In the genomic region with DNA sequence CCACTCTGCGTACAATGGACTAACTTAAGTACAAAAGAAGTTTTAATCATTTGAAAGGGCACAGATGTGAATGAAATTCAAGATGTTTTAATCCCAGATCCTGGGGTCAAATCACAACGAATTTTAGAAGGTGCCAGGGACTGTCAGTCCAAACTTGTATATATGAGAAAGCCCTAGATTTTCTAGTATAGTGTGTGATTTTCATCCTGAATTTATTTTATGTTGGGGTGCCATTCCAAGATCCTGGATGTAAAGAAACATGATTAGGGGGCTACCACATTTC, we compare ENCODE assay signal across 1 cellular context.
TF ChIP-seq lines count a peak whose summit lies in the region.

No MANE protein-coding gene starts in this region.

TF ChIP-seq in GM23338, 12 proteins besides CTCF, POLR2A, EP300 and RAD21 (continued from another document):
- TF ChIP-seq JUNB (IDR thresholded peaks at IDR 0.05; ENCODE audit: unreplicated experiment): no peak
- TF ChIP-seq, protein P1, sequence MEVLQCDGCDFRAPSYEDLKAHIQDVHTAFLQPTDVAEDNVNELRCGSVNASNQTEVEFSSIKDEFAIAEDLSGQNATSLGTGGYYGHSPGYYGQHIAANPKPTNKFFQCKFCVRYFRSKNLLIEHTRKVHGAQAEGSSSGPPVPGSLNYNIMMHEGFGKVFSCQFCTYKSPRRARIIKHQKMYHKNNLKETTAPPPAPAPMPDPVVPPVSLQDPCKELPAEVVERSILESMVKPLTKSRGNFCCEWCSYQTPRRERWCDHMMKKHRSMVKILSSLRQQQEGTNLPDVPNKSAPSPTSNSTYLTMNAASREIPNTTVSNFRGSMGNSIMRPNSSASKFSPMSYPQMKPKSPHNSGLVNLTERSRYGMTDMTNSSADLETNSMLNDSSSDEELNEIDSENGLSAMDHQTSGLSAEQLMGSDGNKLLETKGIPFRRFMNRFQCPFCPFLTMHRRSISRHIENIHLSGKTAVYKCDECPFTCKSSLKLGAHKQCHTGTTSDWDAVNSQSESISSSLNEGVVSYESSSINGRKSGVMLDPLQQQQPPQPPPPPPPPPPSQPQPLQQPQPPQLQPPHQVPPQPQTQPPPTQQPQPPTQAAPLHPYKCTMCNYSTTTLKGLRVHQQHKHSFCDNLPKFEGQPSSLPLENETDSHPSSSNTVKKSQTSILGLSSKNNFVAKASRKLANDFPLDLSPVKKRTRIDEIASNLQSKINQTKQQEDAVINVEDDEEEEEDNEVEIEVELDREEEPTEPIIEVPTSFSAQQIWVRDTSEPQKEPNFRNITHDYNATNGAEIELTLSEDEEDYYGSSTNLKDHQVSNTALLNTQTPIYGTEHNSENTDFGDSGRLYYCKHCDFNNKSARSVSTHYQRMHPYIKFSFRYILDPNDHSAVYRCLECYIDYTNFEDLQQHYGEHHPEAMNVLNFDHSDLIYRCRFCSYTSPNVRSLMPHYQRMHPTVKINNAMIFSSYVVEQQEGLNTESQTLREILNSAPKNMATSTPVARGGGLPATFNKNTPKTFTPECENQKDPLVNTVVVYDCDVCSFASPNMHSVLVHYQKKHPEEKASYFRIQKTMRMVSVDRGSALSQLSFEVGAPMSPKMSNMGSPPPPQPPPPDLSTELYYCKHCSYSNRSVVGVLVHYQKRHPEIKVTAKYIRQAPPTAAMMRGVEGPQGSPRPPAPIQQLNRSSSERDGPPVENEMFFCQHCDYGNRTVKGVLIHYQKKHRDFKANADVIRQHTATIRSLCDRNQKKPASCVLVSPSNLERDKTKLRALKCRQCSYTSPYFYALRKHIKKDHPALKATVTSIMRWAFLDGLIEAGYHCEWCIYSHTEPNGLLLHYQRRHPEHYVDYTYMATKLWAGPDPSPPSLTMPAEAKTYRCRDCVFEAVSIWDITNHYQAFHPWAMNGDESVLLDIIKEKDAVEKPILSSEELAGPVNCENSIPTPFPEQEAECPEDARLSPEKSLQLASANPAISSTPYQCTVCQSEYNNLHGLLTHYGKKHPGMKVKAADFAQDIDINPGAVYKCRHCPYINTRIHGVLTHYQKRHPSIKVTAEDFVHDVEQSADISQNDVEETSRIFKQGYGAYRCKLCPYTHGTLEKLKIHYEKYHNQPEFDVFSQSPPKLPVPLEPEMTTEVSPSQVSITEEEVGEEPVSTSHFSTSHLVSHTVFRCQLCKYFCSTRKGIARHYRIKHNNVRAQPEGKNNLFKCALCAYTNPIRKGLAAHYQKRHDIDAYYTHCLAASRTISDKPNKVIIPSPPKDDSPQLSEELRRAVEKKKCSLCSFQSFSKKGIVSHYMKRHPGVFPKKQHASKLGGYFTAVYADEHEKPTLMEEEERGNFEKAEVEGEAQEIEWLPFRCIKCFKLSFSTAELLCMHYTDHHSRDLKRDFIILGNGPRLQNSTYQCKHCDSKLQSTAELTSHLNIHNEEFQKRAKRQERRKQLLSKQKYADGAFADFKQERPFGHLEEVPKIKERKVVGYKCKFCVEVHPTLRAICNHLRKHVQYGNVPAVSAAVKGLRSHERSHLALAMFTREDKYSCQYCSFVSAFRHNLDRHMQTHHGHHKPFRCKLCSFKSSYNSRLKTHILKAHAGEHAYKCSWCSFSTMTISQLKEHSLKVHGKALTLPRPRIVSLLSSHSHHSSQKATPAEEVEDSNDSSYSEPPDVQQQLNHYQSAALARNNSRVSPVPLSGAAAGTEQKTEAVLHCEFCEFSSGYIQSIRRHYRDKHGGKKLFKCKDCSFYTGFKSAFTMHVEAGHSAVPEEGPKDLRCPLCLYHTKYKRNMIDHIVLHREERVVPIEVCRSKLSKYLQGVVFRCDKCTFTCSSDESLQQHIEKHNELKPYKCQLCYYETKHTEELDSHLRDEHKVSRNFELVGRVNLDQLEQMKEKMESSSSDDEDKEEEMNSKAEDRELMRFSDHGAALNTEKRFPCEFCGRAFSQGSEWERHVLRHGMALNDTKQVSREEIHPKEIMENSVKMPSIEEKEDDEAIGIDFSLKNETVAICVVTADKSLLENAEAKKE (CRISPR knock-in tag; IDR thresholded peaks at IDR 0.05): no peak
